ENCODE assay signal across 1 cellular context in the genomic region with DNA sequence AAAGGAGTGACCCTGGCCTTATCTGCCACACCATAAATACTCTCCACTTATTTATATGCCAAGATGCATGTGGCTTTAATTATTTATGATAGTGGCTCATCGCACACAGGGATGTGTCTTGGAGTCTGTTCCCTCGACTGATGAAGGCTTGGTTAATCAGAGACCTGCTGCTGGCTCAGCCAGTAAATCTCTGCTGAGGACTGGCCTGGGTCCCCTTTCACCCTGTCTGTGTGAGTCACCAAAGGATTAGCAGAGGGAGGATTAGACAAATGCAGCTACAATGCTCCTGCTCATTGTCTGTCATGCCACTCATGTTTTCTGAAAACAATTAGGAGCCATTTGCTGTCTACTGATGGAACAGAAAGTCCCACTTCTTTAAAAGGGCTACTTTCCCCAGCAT.
TF ChIP-seq lines count a peak whose summit lies in the region.

No MANE protein-coding gene starts in this region.

TF ChIP-seq in H1, 55 proteins besides CTCF, POLR2A, EP300 and RAD21:
- TF ChIP-seq CEBPB (IDR thresholded peaks at IDR 0.05; ENCODE audit: low read depth, low read length) (no peak), HDAC6 (IDR thresholded peaks at IDR 0.05; ENCODE audit: low read depth, low read length) (no peak), BRCA1 (IDR thresholded peaks at IDR 0.05; ENCODE audit: low read depth, low read length) (no peak), SP1 (IDR thresholded peaks at IDR 0.05; ENCODE audit: low read depth, low read length) (no peak), NANOG (IDR thresholded peaks at IDR 0.05; ENCODE audit: insufficient read depth, low read depth, low read length, poor library complexity, severe bottlenecking) (no peak), BACH1 (IDR thresholded peaks at IDR 0.05; ENCODE audit: low read length) (no peak), SP4 (IDR thresholded peaks at IDR 0.05; ENCODE audit: low read length) (no peak), CBX8 (IDR thresholded peaks at IDR 0.05; ENCODE audit: borderline replicate concordance, low read depth, low read length) (no peak), FOSL1 (IDR thresholded peaks at IDR 0.05; ENCODE audit: insufficient read depth, low read depth, low read length) (no peak), JUND (IDR thresholded peaks at IDR 0.05; ENCODE audit: low read length) (no peak), KDM1A (IDR thresholded peaks at IDR 0.05; ENCODE audit: borderline replicate concordance, low read length) (no peak), POU5F1 (IDR thresholded peaks at IDR 0.05; ENCODE audit: low read depth, low read length) (no peak), SIX5 (IDR thresholded peaks at IDR 0.05; ENCODE audit: low read depth, low read length) (no peak), RNF2 (IDR thresholded peaks at IDR 0.05; ENCODE audit: borderline replicate concordance, low read depth, low read length, missing control alignments, poor library complexity, severe bottlenecking) (no peak), EGR1 (IDR thresholded peaks at IDR 0.05; ENCODE audit: borderline replicate concordance, low read depth, low read length) (no peak), CBX5 (IDR thresholded peaks at IDR 0.05; ENCODE audit: low read depth, low read length) (no peak)
- TF ChIP-seq, protein P1, sequence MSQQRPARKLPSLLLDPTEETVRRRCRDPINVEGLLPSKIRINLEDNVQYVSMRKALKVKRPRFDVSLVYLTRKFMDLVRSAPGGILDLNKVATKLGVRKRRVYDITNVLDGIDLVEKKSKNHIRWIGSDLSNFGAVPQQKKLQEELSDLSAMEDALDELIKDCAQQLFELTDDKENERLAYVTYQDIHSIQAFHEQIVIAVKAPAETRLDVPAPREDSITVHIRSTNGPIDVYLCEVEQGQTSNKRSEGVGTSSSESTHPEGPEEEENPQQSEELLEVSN (IDR thresholded peaks at IDR 0.05) = no peak
- TF ChIP-seq, protein P2, sequence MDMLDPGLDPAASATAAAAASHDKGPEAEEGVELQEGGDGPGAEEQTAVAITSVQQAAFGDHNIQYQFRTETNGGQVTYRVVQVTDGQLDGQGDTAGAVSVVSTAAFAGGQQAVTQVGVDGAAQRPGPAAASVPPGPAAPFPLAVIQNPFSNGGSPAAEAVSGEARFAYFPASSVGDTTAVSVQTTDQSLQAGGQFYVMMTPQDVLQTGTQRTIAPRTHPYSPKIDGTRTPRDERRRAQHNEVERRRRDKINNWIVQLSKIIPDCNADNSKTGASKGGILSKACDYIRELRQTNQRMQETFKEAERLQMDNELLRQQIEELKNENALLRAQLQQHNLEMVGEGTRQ (IDR thresholded peaks at IDR 0.05; ENCODE audit: low read length) = no peak
- TF ChIP-seq, protein P3, sequence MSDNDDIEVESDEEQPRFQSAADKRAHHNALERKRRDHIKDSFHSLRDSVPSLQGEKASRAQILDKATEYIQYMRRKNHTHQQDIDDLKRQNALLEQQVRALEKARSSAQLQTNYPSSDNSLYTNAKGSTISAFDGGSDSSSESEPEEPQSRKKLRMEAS (IDR thresholded peaks at IDR 0.05) = no peak
